In genomic region chr7:45975847-45976484, GRCh38 we compare ENCODE assay signal across 22 cellular contexts. TPM values are rescaled to one million over a fixed set of nuclear protein-coding genes. Genes with fewer than 3 reads are reported as not detected.
DNase-seq lines count a peak whose midpoint lies in the region; ATAC-seq, FAIRE-seq and TF ChIP-seq lines count a peak whose summit lies in the region.
"Had no signal": no experiment of that assay in that cellular context is flagged by ENCODE, and none has a peak within 500 bp of the region (broad histone marks: within the 10 kb centered on the region; RNA-seq: fewer than 3 reads in every experiment).

No MANE protein-coding gene starts in this region.

- H3K4me3 ChIP-seq in IMR-90 (ENCODE audit: insufficient read depth, low read depth, low read length): no peak overlapping the region
- H3K4me3 ChIP-seq in endodermal cell (ENCODE audit: low read length): no peak overlapping the region
- H3K4me3 ChIP-seq: BLaER1 treated with 17β-estradiol and CSF1 and Interleukin-3, amounts not matched to agents 10 nM and 100 nM; GM23338 had no signal

- H3K79me1 ChIP-seq in IMR-90 (ENCODE audit: low read depth in 1 of 2, low read length in 2 of 2): peaks cover 0 to 11% of the 10 kb centered on the region in 2 experiments; a peak in 1 of 4 replicates

- no peak for TF ChIP-seq CTCF in IMR-90 (conservative IDR thresholded peaks at IDR 0.05; ENCODE audit: low read depth, low read length)
- no peak for TF ChIP-seq CTCF in endodermal cell (conservative IDR thresholded peaks at IDR 0.05)
- TF ChIP-seq CTCF in natural killer cell (IDR thresholded peaks at IDR 0.05): no peak

- peak overlapping the region; percentile 98 for H4K91ac ChIP-seq in IMR-90 (ENCODE audit: insufficient read depth, low read depth, low read length)

- peak overlapping the region; percentile 84; the same call in 1 of the 2 replicates for H3K18ac ChIP-seq in IMR-90 (ENCODE audit: low read depth, low read length)

- H3K4me2 ChIP-seq in IMR-90 (ENCODE audit: low read depth, low read length): no peak overlapping the region
- H3K4me2 ChIP-seq: GM23338 had no signal

- H4K20me1 ChIP-seq in IMR-90 (ENCODE audit: insufficient read depth, low read length): no peaks in the 10 kb centered on the region
- H4K20me1 ChIP-seq: BLaER1 treated with 17β-estradiol and CSF1 and Interleukin-3, amounts not matched to agents 10 nM and 100 nM had no signal

- peaks cover 33% of the 10 kb centered on the region for H3K9me1 ChIP-seq in IMR-90 (ENCODE audit: insufficient read depth, low read length)

- H2AK5ac ChIP-seq in IMR-90 (ENCODE audit: low read depth, low read length): peak overlapping the region; percentile 92

- 94% methylated on average over 3 of the region's 8 CpGs; no CpG with 5 or more reads in 1 of the 2 experiments for WGBS in IMR-90 (ENCODE audit: extremely low coverage in 2 of 2, insufficient read length in 1 of 2), 2 experiments
- 88 to 96% methylated on average over 3 to 8 of the region's 8 CpGs for WGBS in endodermal cell (ENCODE audit: insufficient coverage in 1 of 2, insufficient read length in 1 of 2), 2 experiments

- intact Hi-C loops in activated CD4-positive, alpha-beta T cell treated with anti-CD3 and anti-CD28 coated beads, Interleukin-2, amount 10 ng/mL, durations not matched to agents 24 days and 14 days (cut with micrococcal nuclease): no loop called here
- intact Hi-C loops in IMR-90 (cut with micrococcal nuclease): loop anchor here (5.0 kb wide), 1 partner anchor 171 kb away; no protein-coding TSS in a partner anchor
- intact Hi-C loops in natural killer cell (cut with micrococcal nuclease): no loop called here

- H2BK120ac ChIP-seq in IMR-90 (ENCODE audit: low read depth, low read length): peak overlapping the region; percentile 99

- H2BK5ac ChIP-seq in IMR-90 (ENCODE audit: low read depth, low read length, poor library complexity, severe bottlenecking): peak overlapping the region; percentile 44

- H4K5ac ChIP-seq in IMR-90 (ENCODE audit: low read depth, low read length): peak overlapping the region; percentile 55; the same call in 1 of the 2 replicates

- H4K8ac ChIP-seq in IMR-90 (ENCODE audit: low read depth in 2 of 2, low read length in 2 of 2): peak overlapping the region; percentile 44 to 96; a peak in 3 of 4 replicates

- no peak overlapping the region for H3K56ac ChIP-seq in IMR-90 (ENCODE audit: extremely low read depth, insufficient read depth, low read length)

- TF ChIP-seq POLR2A in IMR-90 (IDR thresholded peaks at IDR 0.05; ENCODE audit: low read depth, low read length): no peak

- FAIRE-seq in urothelium cell line (lab: Jason Lieb, UNC): peak; percentile 13
- FAIRE-seq: GM12892 had no signal

- H3K4me1 ChIP-seq in IMR-90 (ENCODE audit: control insufficient read depth, insufficient read depth, low read length) (peaks cover 33% of the 10 kb centered on the region), endodermal cell (ENCODE audit: control insufficient read depth, insufficient read depth, low read length) (peaks cover 9% of the 10 kb centered on the region)

- no peaks in the 10 kb centered on the region for H3K9me3 Mint-ChIP-seq in activated CD4-positive, alpha-beta T cell treated with anti-CD3 and anti-CD28 coated beads, Interleukin-2, amount 10 ng/mL, durations not matched to agents 24 days and 14 days
- H3K9me3 Mint-ChIP-seq in endodermal cell: no peaks in the 10 kb centered on the region
- no peaks in the 10 kb centered on the region for H3K9me3 Mint-ChIP-seq in natural killer cell

- H3K27ac Mint-ChIP-seq in activated CD4-positive, alpha-beta T cell treated with anti-CD3 and anti-CD28 coated beads, Interleukin-2, amount 10 ng/mL, durations not matched to agents 24 days and 14 days: no peak overlapping the region
- H3K27ac Mint-ChIP-seq in endodermal cell (no peak overlapping the region), natural killer cell (no peak overlapping the region)
- H3K27ac Mint-ChIP-seq: CD4-positive, alpha-beta memory T cell; GM23338 had no signal

- H3K9me3 ChIP-seq in IMR-90 (ENCODE audit: control insufficient read depth, insufficient read depth, low read length): peaks cover 4% of the 10 kb centered on the region; the same call in 1 of the 2 replicates
- H3K9me3 ChIP-seq in endodermal cell (ENCODE audit: control insufficient read depth, low read length): no peaks in the 10 kb centered on the region
- H3K9me3 ChIP-seq: BLaER1 treated with 17β-estradiol and CSF1 and Interleukin-3, amounts not matched to agents 10 nM and 100 nM had no signal

- H2AFZ ChIP-seq in IMR-90 (replicated peaks; ENCODE audit: low read length, poor library complexity): no peak overlapping the region
- H2AFZ ChIP-seq: GM23338 had no signal

- peaks cover 4% of the 10 kb centered on the region for H3K4me1 Mint-ChIP-seq in activated CD4-positive, alpha-beta T cell treated with anti-CD3 and anti-CD28 coated beads, Interleukin-2, amount 10 ng/mL, durations not matched to agents 24 days and 14 days
- H3K4me1 Mint-ChIP-seq in endodermal cell (peaks cover 16% of the 10 kb centered on the region), natural killer cell (peaks cover 0 to 8% of the 10 kb centered on the region in 2 donors)

- H3K23ac ChIP-seq in IMR-90 (ENCODE audit: low read depth, low read length): no peak overlapping the region

- in situ Hi-C loops in IMR-90 (cut with MboI; ENCODE audit: low sequenced_read_pairs): no loop called here

- dilution Hi-C loops in IMR-90 (cut with HindIII; ENCODE audit: low sequenced_read_pairs, unreplicated experiment): no loop called here

- H2AK9ac ChIP-seq in IMR-90 (replicated peaks; ENCODE audit: low read depth, low read length, poor library complexity): no peak overlapping the region

- H3K27me3 ChIP-seq in IMR-90 (ENCODE audit: control insufficient read depth, insufficient read depth, low read length): no peaks in the 10 kb centered on the region
- H3K27me3 ChIP-seq in endodermal cell (ENCODE audit: control insufficient read depth, insufficient read depth, low read length, poor library complexity, severe bottlenecking): no peaks in the 10 kb centered on the region
- H3K27me3 ChIP-seq: BLaER1 treated with 17β-estradiol and CSF1 and Interleukin-3, amounts not matched to agents 10 nM and 100 nM had no signal

- H3K14ac ChIP-seq in IMR-90 (replicated peaks; ENCODE audit: low read depth, low read length): peak overlapping the region; percentile 64

- no TSS peak for BruUV-seq in IMR-90 (replicated peaks; lab: Mats Ljungman, UMichigan)

- H2BK20ac ChIP-seq in IMR-90 (ENCODE audit: low read depth, low read length): peak overlapping the region; percentile 100

- TF ChIP-seq RAD21 in IMR-90 (IDR thresholded peaks at IDR 0.05; ENCODE audit: low read length): no peak

- H3K27ac ChIP-seq in IMR-90 (ENCODE audit: insufficient read depth, low read length) (no peak overlapping the region), endodermal cell (ENCODE audit: low read depth, low read length) (no peak overlapping the region)
- H3K27ac ChIP-seq: 22Rv1; BLaER1 treated with 17β-estradiol and CSF1 and Interleukin-3, amounts not matched to agents 10 nM and 100 nM had no signal

- no peaks in the 10 kb centered on the region for H3K36me3 ChIP-seq in IMR-90 (ENCODE audit: control insufficient read depth, insufficient read depth, low read length)
- H3K36me3 ChIP-seq in endodermal cell (ENCODE audit: control insufficient read depth, insufficient read depth, low read length): no peaks in the 10 kb centered on the region
- H3K36me3 ChIP-seq: BLaER1 treated with 17β-estradiol and CSF1 and Interleukin-3, amounts not matched to agents 10 nM and 100 nM had no signal

- H3K27me3 Mint-ChIP-seq in activated CD4-positive, alpha-beta T cell treated with anti-CD3 and anti-CD28 coated beads, Interleukin-2, amount 10 ng/mL, durations not matched to agents 24 days and 14 days: no peaks in the 10 kb centered on the region
- H3K27me3 Mint-ChIP-seq in endodermal cell (ENCODE audit: insufficient read depth) (peaks cover 2% of the 10 kb centered on the region), natural killer cell (ENCODE audit: low read depth in 2 of 2) (no peaks in the 10 kb centered on the region)
- H3K27me3 Mint-ChIP-seq: CD4-positive, alpha-beta memory T cell had no signal

- ATAC-seq in IMR-90 (ENCODE audit: low read depth): no peak
- no peak for ATAC-seq in GM21526 (IDR thresholded peaks at IDR 0.05; ENCODE audit: low FRiP score, unreplicated experiment)
- no peak for ATAC-seq in natural killer cell
- ATAC-seq: GM23338 had no signal

- H3K9ac ChIP-seq in IMR-90 (ENCODE audit: low read depth, low read length): no peak overlapping the region
- no peak overlapping the region for H3K9ac ChIP-seq in endodermal cell (ENCODE audit: extremely low read depth, low read length, poor library complexity, severe bottlenecking)
- H3K9ac ChIP-seq: BLaER1 treated with 17β-estradiol and CSF1 and Interleukin-3, amounts not matched to agents 10 nM and 100 nM had no signal

- POLR2A ChIA-PET in IMR-90 (lab: Charles Lee; ENCODE audit: unreplicated experiment): interaction anchor here (0.6 kb wide), 1 partner anchor 53 kb away, joined by 10 read pairs; no protein-coding TSS in a partner anchor

- H3K36me3 Mint-ChIP-seq in activated CD4-positive, alpha-beta T cell treated with anti-CD3 and anti-CD28 coated beads, Interleukin-2, amount 10 ng/mL, durations not matched to agents 24 days and 14 days (ENCODE audit: low read depth): no peaks in the 10 kb centered on the region
- H3K36me3 Mint-ChIP-seq in endodermal cell (ENCODE audit: low read depth) (no peaks in the 10 kb centered on the region), natural killer cell (no peaks in the 10 kb centered on the region)

- no peak overlapping the region for H3K4me3 Mint-ChIP-seq in activated CD4-positive, alpha-beta T cell treated with anti-CD3 and anti-CD28 coated beads, Interleukin-2, amount 10 ng/mL, durations not matched to agents 24 days and 14 days
- H3K4me3 Mint-ChIP-seq in endodermal cell: no peak overlapping the region
- no peak overlapping the region for H3K4me3 Mint-ChIP-seq in natural killer cell
- H3K4me3 Mint-ChIP-seq: CD4-positive, alpha-beta memory T cell; GM23338 had no signal

- CTCF ChIA-PET in IMR-90 (lab: Yijun Ruan, JAX): no interaction called here

- H2BK15ac ChIP-seq in IMR-90 (ENCODE audit: low read depth, low read length): peak overlapping the region; percentile 51; the same call in 2 of the 3 replicates

- peak overlapping the region; percentile 98 for H3K4ac ChIP-seq in IMR-90 (ENCODE audit: low read depth, low read length)

- DNase-seq in activated CD4-positive, alpha-beta T cell treated with anti-CD3 and anti-CD28 coated beads, Interleukin-2, amount 10 ng/mL, durations not matched to agents 24 days and 14 days: peak; percentile 43
- no peak for DNase-seq in activated CD4-positive, alpha-beta T cell treated with anti-CD3 and anti-CD28 coated beads, Interleukin-2, amount 50 U/mL, for 1 hour
- DNase-seq in IMR-90 (no peak), endodermal cell (peak; percentile 29), urothelium cell line (ENCODE audit: low spot score) (no peak), NCI-H187 treated with DMSO at 0.1 percent for 48 hours (lab: John Stamatoyannopoulos, UW) (no peak), natural killer cell (no peak)
- DNase-seq: CD4-positive, alpha-beta memory T cell; DMS153; MM.1S; NCI-H1048; NCI-H1417 treated with DMSO at 0.1 percent for 48 hours; NCI-H187; NCI-H2107; NCI-H446 treated with DMSO at 0.1 percent for 48 hours; NCI-H526 treated with DMSO at 0.1 percent for 48 hours; SHP77 had no signal

RNA-seq across cellular contexts. Expression of gene IGFBP3, which starts 54.9 kb away (rescaled TPM):
- 0.72 and 1.5 TPM in 2 replicates for total RNA-seq in activated CD4-positive, alpha-beta T cell treated with anti-CD3 and anti-CD28 coated beads, Interleukin-2, amount 10 ng/mL, durations not matched to agents 24 days and 14 days
- total RNA-seq in IMR-90 (2012; rRNA removed) (272 and 308 TPM in 2 replicates), endodermal cell (10 to 100 TPM in 1 of 2 donors, 1 to 10 TPM in 1; 7.4 to 20.3 TPM), natural killer cell (10 to 100 TPM in 1 of 3 donors, 1 to 10 TPM in 1, under 1 TPM in 1; 0.39 to 10.2 (median 1.2) TPM)
- polyA plus RNA-seq in IMR-90 (2012; rRNA removed): 601 and 692 TPM in 2 replicates
- 282 and 675 TPM in 2 replicates for polyA plus RNA-seq in IMR-90 (2012; cell fraction: cytosol; rRNA removed)
- 407 and 421 TPM in 2 replicates for polyA plus RNA-seq in IMR-90 (2012; cell fraction: nucleus; rRNA removed; ENCODE audit: low replicate concordance)
- 19.3 TPM for polyA plus RNA-seq in endodermal cell (2013, experiment 1 of 2)
- polyA plus RNA-seq in endodermal cell (2013, experiment 2 of 2): 13.4 TPM

Comparison
In these comparisons a context has a peak if more than half of its experiments do, and no peak if none do; other contexts are left out.
1. DNase-seq: peak in activated CD4-positive, alpha-beta T cell treated with anti-CD3 and anti-CD28 coated beads, Interleukin-2, amount 10 ng/mL, durations not matched to agents 24 days and 14 days (single experiment) and endodermal cell (single experiment); none in activated CD4-positive, alpha-beta T cell treated with anti-CD3 and anti-CD28 coated beads, Interleukin-2, amount 50 U/mL, for 1 hour (single experiment), IMR-90 (single experiment), urothelium cell line (single experiment), NCI-H187 treated with DMSO at 0.1 percent for 48 hours (single experiment) and natural killer cell (single experiment).
2. RNA of gene IGFBP3, which starts 54.9 kb away (total RNA-seq): 272 to 308 TPM in IMR-90; 7.4 to 20.3 TPM in endodermal cell, 0.39 to 10.2 TPM in natural killer cell and 0.72 to 1.5 TPM in activated CD4-positive, alpha-beta T cell treated with anti-CD3 and anti-CD28 coated beads, Interleukin-2, amount 10 ng/mL, durations not matched to agents 24 days and 14 days; every median in the first group is over 10 times any median in the second.